ENCODE assay signal across 1 cellular context in the genomic region with DNA sequence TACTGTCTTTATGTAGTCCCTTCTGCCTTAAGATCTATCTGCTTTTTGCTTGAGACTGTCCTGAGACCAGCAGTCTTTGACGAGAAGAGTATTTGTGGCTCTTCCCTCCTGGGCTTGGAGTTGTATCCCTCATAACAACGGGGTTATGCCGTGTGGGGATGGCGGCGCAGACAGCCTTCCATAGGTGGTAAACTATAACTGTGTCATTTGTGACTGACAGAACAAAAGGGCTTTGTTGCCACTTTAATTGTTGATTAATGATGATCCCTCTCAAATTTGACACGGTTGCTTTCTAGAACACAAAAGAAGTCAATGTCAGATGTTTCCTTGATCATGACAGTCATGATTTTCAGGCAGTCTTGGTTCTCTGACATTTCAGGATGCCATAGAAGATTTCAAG.
TF ChIP-seq lines count a peak whose summit lies in the region.

No MANE protein-coding gene starts in this region.

TF ChIP-seq in K562, 482 proteins besides CTCF, POLR2A, EP300 and RAD21 (continued from another document):
- TF ChIP-seq, protein P1, sequence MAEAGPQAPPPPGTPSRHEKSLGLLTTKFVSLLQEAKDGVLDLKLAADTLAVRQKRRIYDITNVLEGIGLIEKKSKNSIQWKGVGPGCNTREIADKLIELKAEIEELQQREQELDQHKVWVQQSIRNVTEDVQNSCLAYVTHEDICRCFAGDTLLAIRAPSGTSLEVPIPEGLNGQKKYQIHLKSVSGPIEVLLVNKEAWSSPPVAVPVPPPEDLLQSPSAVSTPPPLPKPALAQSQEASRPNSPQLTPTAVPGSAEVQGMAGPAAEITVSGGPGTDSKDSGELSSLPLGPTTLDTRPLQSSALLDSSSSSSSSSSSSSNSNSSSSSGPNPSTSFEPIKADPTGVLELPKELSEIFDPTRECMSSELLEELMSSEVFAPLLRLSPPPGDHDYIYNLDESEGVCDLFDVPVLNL (CRISPR knock-in tag; IDR thresholded peaks at IDR 0.05; ENCODE audit: low read depth): no peak
- TF ChIP-seq ZNF324 (CRISPR knock-in tag; IDR thresholded peaks at IDR 0.05) (no peak), ZNF431 (CRISPR knock-in tag; IDR thresholded peaks at IDR 0.05) (no peak), SRSF3 (IDR thresholded peaks at IDR 0.05; ENCODE audit: insufficient read depth, low read length) (no peak), ETV6 (IDR thresholded peaks at IDR 0.05; ENCODE audit: borderline replicate concordance in 1 of 2, low read depth in 2 of 2, low read length in 1 of 2) (no peak), ETV6 (CRISPR knock-in tag; IDR thresholded peaks at IDR 0.05; ENCODE audit: borderline replicate concordance) (no peak), HNRNPH1 (optimal IDR thresholded peaks at IDR 0.05; ENCODE audit: low read depth, low read length) (no peak), ZNF197 (CRISPR knock-in tag; IDR thresholded peaks at IDR 0.05; ENCODE audit: low read depth) (no peak), PHB (CRISPR knock-in tag; IDR thresholded peaks at IDR 0.05) (no peak), ZSCAN29 (IDR thresholded peaks at IDR 0.05) (no peak), ZNF551 (CRISPR knock-in tag; IDR thresholded peaks at IDR 0.05) (no peak), NR2C2 (CRISPR knock-in tag; IDR thresholded peaks at IDR 0.05) (no peak), NR2C2 (tag; IDR thresholded peaks at IDR 0.05) (no peak), ZNF134 (CRISPR knock-in tag; conservative IDR thresholded peaks at IDR 0.05) (no peak)
- TF ChIP-seq, protein P2, sequence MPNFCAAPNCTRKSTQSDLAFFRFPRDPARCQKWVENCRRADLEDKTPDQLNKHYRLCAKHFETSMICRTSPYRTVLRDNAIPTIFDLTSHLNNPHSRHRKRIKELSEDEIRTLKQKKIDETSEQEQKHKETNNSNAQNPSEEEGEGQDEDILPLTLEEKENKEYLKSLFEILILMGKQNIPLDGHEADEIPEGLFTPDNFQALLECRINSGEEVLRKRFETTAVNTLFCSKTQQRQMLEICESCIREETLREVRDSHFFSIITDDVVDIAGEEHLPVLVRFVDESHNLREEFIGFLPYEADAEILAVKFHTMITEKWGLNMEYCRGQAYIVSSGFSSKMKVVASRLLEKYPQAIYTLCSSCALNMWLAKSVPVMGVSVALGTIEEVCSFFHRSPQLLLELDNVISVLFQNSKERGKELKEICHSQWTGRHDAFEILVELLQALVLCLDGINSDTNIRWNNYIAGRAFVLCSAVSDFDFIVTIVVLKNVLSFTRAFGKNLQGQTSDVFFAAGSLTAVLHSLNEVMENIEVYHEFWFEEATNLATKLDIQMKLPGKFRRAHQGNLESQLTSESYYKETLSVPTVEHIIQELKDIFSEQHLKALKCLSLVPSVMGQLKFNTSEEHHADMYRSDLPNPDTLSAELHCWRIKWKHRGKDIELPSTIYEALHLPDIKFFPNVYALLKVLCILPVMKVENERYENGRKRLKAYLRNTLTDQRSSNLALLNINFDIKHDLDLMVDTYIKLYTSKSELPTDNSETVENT (CRISPR knock-in tag; IDR thresholded peaks at IDR 0.05): no peak
- TF ChIP-seq, protein P3, sequence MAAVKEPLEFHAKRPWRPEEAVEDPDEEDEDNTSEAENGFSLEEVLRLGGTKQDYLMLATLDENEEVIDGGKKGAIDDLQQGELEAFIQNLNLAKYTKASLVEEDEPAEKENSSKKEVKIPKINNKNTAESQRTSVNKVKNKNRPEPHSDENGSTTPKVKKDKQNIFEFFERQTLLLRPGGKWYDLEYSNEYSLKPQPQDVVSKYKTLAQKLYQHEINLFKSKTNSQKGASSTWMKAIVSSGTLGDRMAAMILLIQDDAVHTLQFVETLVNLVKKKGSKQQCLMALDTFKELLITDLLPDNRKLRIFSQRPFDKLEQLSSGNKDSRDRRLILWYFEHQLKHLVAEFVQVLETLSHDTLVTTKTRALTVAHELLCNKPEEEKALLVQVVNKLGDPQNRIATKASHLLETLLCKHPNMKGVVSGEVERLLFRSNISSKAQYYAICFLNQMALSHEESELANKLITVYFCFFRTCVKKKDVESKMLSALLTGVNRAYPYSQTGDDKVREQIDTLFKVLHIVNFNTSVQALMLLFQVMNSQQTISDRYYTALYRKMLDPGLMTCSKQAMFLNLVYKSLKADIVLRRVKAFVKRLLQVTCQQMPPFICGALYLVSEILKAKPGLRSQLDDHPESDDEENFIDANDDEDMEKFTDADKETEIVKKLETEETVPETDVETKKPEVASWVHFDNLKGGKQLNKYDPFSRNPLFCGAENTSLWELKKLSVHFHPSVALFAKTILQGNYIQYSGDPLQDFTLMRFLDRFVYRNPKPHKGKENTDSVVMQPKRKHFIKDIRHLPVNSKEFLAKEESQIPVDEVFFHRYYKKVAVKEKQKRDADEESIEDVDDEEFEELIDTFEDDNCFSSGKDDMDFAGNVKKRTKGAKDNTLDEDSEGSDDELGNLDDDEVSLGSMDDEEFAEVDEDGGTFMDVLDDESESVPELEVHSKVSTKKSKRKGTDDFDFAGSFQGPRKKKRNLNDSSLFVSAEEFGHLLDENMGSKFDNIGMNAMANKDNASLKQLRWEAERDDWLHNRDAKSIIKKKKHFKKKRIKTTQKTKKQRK (IDR thresholded peaks at IDR 0.05; ENCODE audit: borderline replicate concordance, low read depth, low read length): no peak
- TF ChIP-seq, protein P4, sequence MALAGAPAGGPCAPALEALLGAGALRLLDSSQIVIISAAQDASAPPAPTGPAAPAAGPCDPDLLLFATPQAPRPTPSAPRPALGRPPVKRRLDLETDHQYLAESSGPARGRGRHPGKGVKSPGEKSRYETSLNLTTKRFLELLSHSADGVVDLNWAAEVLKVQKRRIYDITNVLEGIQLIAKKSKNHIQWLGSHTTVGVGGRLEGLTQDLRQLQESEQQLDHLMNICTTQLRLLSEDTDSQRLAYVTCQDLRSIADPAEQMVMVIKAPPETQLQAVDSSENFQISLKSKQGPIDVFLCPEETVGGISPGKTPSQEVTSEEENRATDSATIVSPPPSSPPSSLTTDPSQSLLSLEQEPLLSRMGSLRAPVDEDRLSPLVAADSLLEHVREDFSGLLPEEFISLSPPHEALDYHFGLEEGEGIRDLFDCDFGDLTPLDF (CRISPR knock-in tag; IDR thresholded peaks at IDR 0.05): no peak
TF ChIP-seq in K562: peak in this region for 0.
